ENCODE assay signal across 8 cellular contexts in genomic region chr6:30521082-30521481, GRCh38. TPM values are rescaled to one million over a fixed set of nuclear protein-coding genes. Genes with fewer than 3 reads are reported as not detected.
DNase-seq lines count a peak whose midpoint lies in the region; ATAC-seq and TF ChIP-seq lines count a peak whose summit lies in the region.
"Not testable (repeated sequence)": the region's sequence is repeated elsewhere in the genome, so short reads cannot be mapped to it uniquely, and the experiment has no call there.

No MANE protein-coding gene starts in this region.

- not testable (repeated sequence) for H4K20me1 ChIP-seq in BLaER1 treated with 17β-estradiol and CSF1 and Interleukin-3, amounts not matched to agents 10 nM and 100 nM; IMR-90 (ENCODE audit: insufficient read depth, low read length); hepatocyte (ENCODE audit: insufficient read depth, poor library complexity, severe bottlenecking)

- H3K9ac ChIP-seq in BLaER1 treated with 17β-estradiol and CSF1 and Interleukin-3, amounts not matched to agents 10 nM and 100 nM; trophoblast cell (ENCODE audit: low read length): not testable (repeated sequence)
- peak overlapping the region; percentile 3; the same call in 1 of the 2 replicates for H3K9ac ChIP-seq in IMR-90 (ENCODE audit: low read depth, low read length)

- H2BK20ac ChIP-seq in IMR-90 (ENCODE audit: low read depth, low read length): peak overlapping the region; percentile 98

- peak overlapping the region; percentile 98 for H3K4ac ChIP-seq in IMR-90 (ENCODE audit: low read depth, low read length)
- not testable (repeated sequence) for H3K4ac ChIP-seq in trophoblast cell (ENCODE audit: low read depth, low read length)

- not testable (repeated sequence) for H3K27me3 ChIP-seq in BLaER1 treated with 17β-estradiol and CSF1 and Interleukin-3, amounts not matched to agents 10 nM and 100 nM; IMR-90 (ENCODE audit: control insufficient read depth, insufficient read depth, low read length); esophagus squamous epithelium; hepatocyte; trophoblast cell (ENCODE audit: insufficient read depth, low read length); thymus (ENCODE audit: control insufficient read depth, insufficient read depth)

- TF ChIP-seq POLR2A in IMR-90 (IDR thresholded peaks at IDR 0.05; ENCODE audit: low read depth, low read length); esophagus squamous epithelium (IDR thresholded peaks at IDR 0.05): not testable (repeated sequence)

- H3K27ac ChIP-seq in BLaER1 treated with 17β-estradiol and CSF1 and Interleukin-3, amounts not matched to agents 10 nM and 100 nM: peak overlapping the region in 6 of 11 experiments; percentile 96 to 100 (median 99); a peak in 5 of 22 replicates
- H3K27ac ChIP-seq in IMR-90 (ENCODE audit: insufficient read depth, low read length): peak overlapping the region; percentile 81
- peak overlapping the region; percentile 82 to 94 (median 88) for H3K27ac ChIP-seq in esophagus squamous epithelium
- H3K27ac ChIP-seq in hepatocyte: peak overlapping the region; percentile 84
- peak overlapping the region; percentile 76 for H3K27ac ChIP-seq in trophoblast cell (ENCODE audit: low read depth, low read length)
- H3K27ac ChIP-seq in thymus (ENCODE audit: low read depth): peak overlapping the region; percentile 58

- POLR2A ChIA-PET in IMR-90 (lab: Charles Lee; ENCODE audit: unreplicated experiment): not testable (repeated sequence)

- H4K5ac ChIP-seq in IMR-90 (ENCODE audit: low read depth, low read length): peak overlapping the region; percentile 96

- not testable (repeated sequence) for H3K9me1 ChIP-seq in IMR-90 (ENCODE audit: insufficient read depth, low read length)

- H2BK5ac ChIP-seq in IMR-90 (ENCODE audit: low read depth, low read length, poor library complexity, severe bottlenecking): peak overlapping the region; percentile 93
- H2BK5ac ChIP-seq in trophoblast cell (ENCODE audit: low read depth, low read length, poor library complexity): not testable (repeated sequence)

- intact Hi-C loops in IMR-90 (cut with micrococcal nuclease); esophagus squamous epithelium (cut with DNase I): not testable (repeated sequence)

- CTCF ChIA-PET in IMR-90 (lab: Yijun Ruan, JAX): interaction anchor here (0.9 to 1.9 kb wide), 3 partner anchors 9 to 20 kb away, joined by 3 to 5 read pairs (median 3); no protein-coding TSS in a partner anchor

- H2AK5ac ChIP-seq in IMR-90 (ENCODE audit: low read depth, low read length): peak overlapping the region; percentile 95
- H2AK5ac ChIP-seq in trophoblast cell (ENCODE audit: low read length): not testable (repeated sequence)

- BruUV-seq in IMR-90 (replicated peaks; lab: Mats Ljungman, UMichigan): not testable (repeated sequence)

- not testable (repeated sequence) for H3K79me1 ChIP-seq in IMR-90 (ENCODE audit: low read depth in 1 of 2, low read length in 2 of 2); trophoblast cell (ENCODE audit: low read length)

- peak overlapping the region; percentile 98 for H2BK120ac ChIP-seq in IMR-90 (ENCODE audit: low read depth, low read length)
- not testable (repeated sequence) for H2BK120ac ChIP-seq in trophoblast cell (ENCODE audit: insufficient read depth, low read length, poor library complexity)

- not testable (repeated sequence) for TF ChIP-seq RAD21 in IMR-90 (IDR thresholded peaks at IDR 0.05; ENCODE audit: low read length)

- dilution Hi-C loops in IMR-90 (cut with HindIII; ENCODE audit: low sequenced_read_pairs, unreplicated experiment): not testable (repeated sequence)

- ATAC-seq in IMR-90 (ENCODE audit: low read depth): peak; percentile 82

- H2AFZ ChIP-seq in IMR-90 (replicated peaks; ENCODE audit: low read length, poor library complexity); hepatocyte; trophoblast cell (ENCODE audit: insufficient read depth, low read length, poor library complexity): not testable (repeated sequence)

- not testable (repeated sequence) for H3K9me2 ChIP-seq in hepatocyte (replicated peaks; ENCODE audit: insufficient read depth)

- H3K36me3 ChIP-seq in BLaER1 treated with 17β-estradiol and CSF1 and Interleukin-3, amounts not matched to agents 10 nM and 100 nM: peaks cover 0 to 27% (median 8%) of the 10 kb centered on the region in 11 experiments; a peak in 9 of 22 replicates
- H3K36me3 ChIP-seq in IMR-90 (ENCODE audit: control insufficient read depth, insufficient read depth, low read length); esophagus squamous epithelium; hepatocyte (replicated peaks; ENCODE audit: insufficient read depth, low read depth); trophoblast cell (ENCODE audit: control insufficient read depth in 1 of 2, insufficient read depth in 2 of 2, low read length in 2 of 2); thymus (ENCODE audit: control insufficient read depth, insufficient read depth): not testable (repeated sequence)

- DNase-seq in IMR-90 (peak; percentile 78), T1000 (lab: John Stamatoyannopoulos, UW) (peak; percentile 30), astrocyte of the spinal cord (ENCODE audit: low read depth, low spot score) (peak; percentile 39), hepatocyte (ENCODE audit: low spot score) (peak; percentile 50)
- DNase-seq in esophagus squamous epithelium (lab: John Stamatoyannopoulos, UW); trophoblast cell: not testable (repeated sequence)

- in situ Hi-C loops in IMR-90 (cut with MboI; ENCODE audit: low sequenced_read_pairs); astrocyte of the spinal cord (cut with HindIII; ENCODE audit: low sequenced_read_pairs): not testable (repeated sequence)

- peak overlapping the region; percentile 78 for H2AK9ac ChIP-seq in IMR-90 (replicated peaks; ENCODE audit: low read depth, low read length, poor library complexity)

- peak overlapping the region in 2 of 11 experiments; percentile 14 to 36; a peak in 1 of 22 replicates for H3K4me2 ChIP-seq in BLaER1 treated with 17β-estradiol and CSF1 and Interleukin-3, amounts not matched to agents 10 nM and 100 nM
- H3K4me2 ChIP-seq in IMR-90 (ENCODE audit: low read depth, low read length): peak overlapping the region; percentile 28; the same call in 1 of the 2 replicates
- H3K4me2 ChIP-seq in hepatocyte; trophoblast cell (ENCODE audit: low read length): not testable (repeated sequence)

- peak overlapping the region; percentile 99; the same call in 2 of the 3 replicates for H2BK15ac ChIP-seq in IMR-90 (ENCODE audit: low read depth, low read length)

- peak overlapping the region; percentile 59 for H3K56ac ChIP-seq in IMR-90 (ENCODE audit: extremely low read depth, insufficient read depth, low read length)

- peak overlapping the region; percentile 83 to 93 for H4K8ac ChIP-seq in IMR-90 (ENCODE audit: low read depth in 2 of 2, low read length in 2 of 2)
- H4K8ac ChIP-seq in trophoblast cell (ENCODE audit: low read depth, low read length): not testable (repeated sequence)

- H2BK12ac ChIP-seq in trophoblast cell (ENCODE audit: low read length): not testable (repeated sequence)

- not testable (repeated sequence) for H4K12ac ChIP-seq in trophoblast cell (ENCODE audit: low read depth, low read length)

- H3K9me3 ChIP-seq in BLaER1 treated with 17β-estradiol and CSF1 and Interleukin-3, amounts not matched to agents 10 nM and 100 nM (replicated peaks in 1 of 11): peaks cover 27 to 75% (median 70%) of the 10 kb centered on the region in 11 experiments
- not testable (repeated sequence) for H3K9me3 ChIP-seq in IMR-90 (ENCODE audit: control insufficient read depth, insufficient read depth, low read length); esophagus squamous epithelium; hepatocyte (ENCODE audit: low read depth); trophoblast cell (ENCODE audit: insufficient read depth, low read depth, low read length); thymus (ENCODE audit: control insufficient read depth)

- peak overlapping the region; percentile 96 for H4K91ac ChIP-seq in IMR-90 (ENCODE audit: insufficient read depth, low read depth, low read length)
- not testable (repeated sequence) for H4K91ac ChIP-seq in trophoblast cell (ENCODE audit: low read depth, low read length)

- H3K23ac ChIP-seq in IMR-90 (ENCODE audit: low read depth, low read length): peak overlapping the region; percentile 97
- H3K23ac ChIP-seq in trophoblast cell (ENCODE audit: low read length): not testable (repeated sequence)

- WGBS in IMR-90 (ENCODE audit: extremely low coverage in 2 of 2, insufficient read length in 1 of 2), 2 experiments: 83% methylated on average over 1 of the region's 7 CpGs; no CpG with 5 or more reads in 1 of the 2 experiments
- 67% methylated on average over 1 of the region's 7 CpGs; no CpG with 5 or more reads in 1 of the 2 donors for WGBS in esophagus squamous epithelium, 2 donors
- 82% methylated on average over 5 of the region's 7 CpGs for WGBS in hepatocyte (ENCODE audit: low lambda C conversion rate, missing lambda C conversion rate)
- WGBS in trophoblast cell (ENCODE audit: extremely low coverage, insufficient coverage, insufficient read length): no CpG with 5 or more reads among the region's 7 CpGs
- 93% methylated on average over 7 of the region's 7 CpGs for WGBS in thymus

- TF ChIP-seq CTCF in IMR-90 (conservative IDR thresholded peaks at IDR 0.05; ENCODE audit: low read depth, low read length); astrocyte of the spinal cord (IDR thresholded peaks at IDR 0.05; ENCODE audit: low read depth, low read length); esophagus squamous epithelium (IDR thresholded peaks at IDR 0.05); hepatocyte (IDR thresholded peaks at IDR 0.05; ENCODE audit: poor library complexity): not testable (repeated sequence)

- peaks cover 10 to 74% (median 26%) of the 10 kb centered on the region in 10 experiments; a peak in 19 of 20 replicates for H3K4me1 ChIP-seq in BLaER1 treated with 17β-estradiol and CSF1 and Interleukin-3, amounts not matched to agents 10 nM and 100 nM
- H3K4me1 ChIP-seq in IMR-90 (ENCODE audit: control insufficient read depth, insufficient read depth, low read length): peaks cover 11% of the 10 kb centered on the region
- peaks cover 0 to 43% (median 23%) of the 10 kb centered on the region in 3 donors for H3K4me1 ChIP-seq in esophagus squamous epithelium
- H3K4me1 ChIP-seq in hepatocyte (ENCODE audit: insufficient read depth); trophoblast cell (ENCODE audit: control insufficient read depth in 1 of 2, insufficient read depth in 2 of 2, low read length in 2 of 2); thymus (ENCODE audit: control insufficient read depth, insufficient read depth, low read length): not testable (repeated sequence)

- peak overlapping the region; percentile 94 for H3K14ac ChIP-seq in IMR-90 (replicated peaks; ENCODE audit: low read depth, low read length)
- H3K14ac ChIP-seq in trophoblast cell (ENCODE audit: low read length): not testable (repeated sequence)

- H3K79me2 ChIP-seq in hepatocyte; trophoblast cell (ENCODE audit: control insufficient read depth, insufficient read depth, low read length, poor library complexity): not testable (repeated sequence)

- not testable (repeated sequence) for H3K4me3 ChIP-seq in BLaER1 treated with 17β-estradiol and CSF1 and Interleukin-3, amounts not matched to agents 10 nM and 100 nM; IMR-90 (ENCODE audit: insufficient read depth, low read depth, low read length); astrocyte of the spinal cord (ENCODE audit: low read depth, low read length); hepatocyte; trophoblast cell (ENCODE audit: low read depth, low read length); thymus (ENCODE audit: low read length)
- H3K4me3 ChIP-seq in esophagus squamous epithelium: peak overlapping the region in 3 of 4 donors; percentile 2 to 36 (median 2)

- H3K18ac ChIP-seq in IMR-90 (ENCODE audit: low read depth, low read length): peak overlapping the region; percentile 93
- not testable (repeated sequence) for H3K18ac ChIP-seq in trophoblast cell (ENCODE audit: low read length)

RNA-seq across cellular contexts. Expression of gene HLA-E, which starts 31.8 kb away (rescaled TPM):
- total RNA-seq in IMR-90 (2012; rRNA removed): 84.8 and 85.8 TPM in 2 replicates
- polyA plus RNA-seq in IMR-90 (2012; rRNA removed): 83.6 and 91.4 TPM in 2 replicates
- 104 and 106 TPM in 2 replicates for polyA plus RNA-seq in IMR-90 (2012; cell fraction: cytosol; rRNA removed)
- 84.7 and 103 TPM in 2 replicates for polyA plus RNA-seq in IMR-90 (2012; cell fraction: nucleus; rRNA removed; ENCODE audit: low replicate concordance)
- total RNA-seq in esophagus squamous epithelium: 100 to 1,000 TPM; 263 to 597 (median 356) TPM
- 155 and 158 TPM in 2 replicates for total RNA-seq in hepatocyte
- 141 and 163 TPM in 2 replicates for polyA plus RNA-seq in hepatocyte
- 35.3 and 35.6 TPM in 2 replicates for polyA plus RNA-seq in trophoblast cell (2013)
- polyA plus RNA-seq in thymus: 531 TPM

RNA-seq across cellular contexts. Expression of gene GNL1, which starts 35.2 kb away (rescaled TPM):
- total RNA-seq in IMR-90 (2012; rRNA removed) (33.9 and 40.5 TPM in 2 replicates), esophagus squamous epithelium (10 to 100 TPM; 12.7 to 37.2 (median 20.5) TPM), hepatocyte (29.5 and 33.2 TPM in 2 replicates)
- polyA plus RNA-seq in IMR-90 (2012; rRNA removed) (43.7 and 44.0 TPM in 2 replicates), hepatocyte (81.1 and 101 TPM in 2 replicates), thymus (78.8 TPM)
- polyA plus RNA-seq in IMR-90 (2012; cell fraction: cytosol; rRNA removed): 27.9 and 33.6 TPM in 2 replicates
- polyA plus RNA-seq in IMR-90 (2012; cell fraction: nucleus; rRNA removed; ENCODE audit: low replicate concordance): 45.1 and 54.4 TPM in 2 replicates
- 39.3 and 41.5 TPM in 2 replicates for polyA plus RNA-seq in trophoblast cell (2013)

RNA-seq across cellular contexts. Expression of gene PRR3, which starts 36.0 kb away (rescaled TPM):
- total RNA-seq in IMR-90 (2012; rRNA removed): 7.2 TPM in 2 replicates
- 16.7 and 17.3 TPM in 2 replicates for polyA plus RNA-seq in IMR-90 (2012; rRNA removed)
- 9.5 and 11.1 TPM in 2 replicates for polyA plus RNA-seq in IMR-90 (2012; cell fraction: cytosol; rRNA removed)
- 8.2 and 15.9 TPM in 2 replicates for polyA plus RNA-seq in IMR-90 (2012; cell fraction: nucleus; rRNA removed; ENCODE audit: low replicate concordance)
- total RNA-seq in esophagus squamous epithelium: 10 to 100 TPM in 1 of 4 donors, 1 to 10 TPM in 3; 3.2 to 11.6 (median 5.8) TPM
- total RNA-seq in hepatocyte: 10.1 and 10.8 TPM in 2 replicates
- polyA plus RNA-seq in hepatocyte: 7.8 and 9.3 TPM in 2 replicates
- 8.2 TPM in 2 replicates for polyA plus RNA-seq in trophoblast cell (2013)
- 16.7 TPM for polyA plus RNA-seq in thymus

RNA-seq across cellular contexts. Expression of gene ABCF1, which starts 50.2 kb away (rescaled TPM):
- total RNA-seq in IMR-90 (2012; rRNA removed) (47.5 and 48.6 TPM in 2 replicates), esophagus squamous epithelium (10 to 100 TPM; 31.0 to 42.3 (median 36.0) TPM), hepatocyte (36.5 and 44.1 TPM in 2 replicates)
- polyA plus RNA-seq in IMR-90 (2012; rRNA removed) (35.8 and 39.1 TPM in 2 replicates), hepatocyte (62.0 and 71.3 TPM in 2 replicates), thymus (23.5 TPM)
- polyA plus RNA-seq in IMR-90 (2012; cell fraction: cytosol; rRNA removed): 29.2 and 30.4 TPM in 2 replicates
- 48.3 and 57.9 TPM in 2 replicates for polyA plus RNA-seq in IMR-90 (2012; cell fraction: nucleus; rRNA removed; ENCODE audit: low replicate concordance)
- polyA plus RNA-seq in trophoblast cell (2013): 67.5 and 68.9 TPM in 2 replicates
